Comparison of ENCODE assay signal across 8 cellular contexts in the genomic region with DNA sequence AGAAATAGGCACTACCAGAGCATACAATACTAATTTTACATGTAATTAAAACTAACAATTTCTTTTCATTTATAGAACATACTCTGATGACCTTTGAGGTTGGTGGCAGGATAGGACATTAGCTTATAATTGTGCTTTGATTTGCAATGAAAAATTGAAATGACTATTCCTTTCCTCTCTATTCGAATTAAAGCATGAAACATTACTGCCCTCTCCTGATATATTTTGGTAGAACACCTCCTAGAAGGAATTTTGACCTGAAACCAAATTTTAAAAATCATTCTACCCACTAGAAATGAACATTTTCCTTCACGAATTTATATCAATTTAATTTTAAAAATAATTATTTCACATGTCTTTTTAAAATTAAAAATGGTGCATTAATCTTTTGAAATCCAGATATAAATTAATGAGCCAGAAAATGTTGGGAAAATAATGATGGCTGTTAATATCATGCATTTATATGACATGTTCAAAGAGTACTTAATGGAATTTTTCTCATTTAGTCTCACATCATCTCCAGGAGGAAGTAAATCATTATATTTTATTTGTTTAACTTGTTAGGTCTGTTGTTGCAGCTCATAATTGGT.
DNase-seq lines count a peak whose midpoint lies in the region; ATAC-seq, FAIRE-seq and TF ChIP-seq lines count a peak whose summit lies in the region.

No MANE protein-coding gene starts in this region.

- no peaks in the 10 kb centered on the region for H3K36me3 Mint-ChIP-seq in Caco-2 (ENCODE audit: insufficient read depth, unreplicated experiment)
- H3K36me3 Mint-ChIP-seq in activated naive CD4-positive, alpha-beta T cell treated with anti-CD3 and anti-CD28 coated beads for 36 hours (ENCODE audit: low read depth): no peaks in the 10 kb centered on the region

- H3K9ac ChIP-seq in K562 (ENCODE audit: insufficient read depth in 1 of 2, low read depth in 2 of 2, low read length in 2 of 2): no peak overlapping the region

- H3K9me1 ChIP-seq in K562 (ENCODE audit: control insufficient read depth, insufficient read depth, low read length): no peaks in the 10 kb centered on the region

- H2AFZ ChIP-seq in K562 (ENCODE audit: low read depth, low read length): no peak overlapping the region

- 0% methylated on average over 2 of the region's 2 CpGs for WGBS in K562 (ENCODE audit: insufficient coverage, low coverage, missing lambda C conversion rate)

- H3K36me3 ChIP-seq in Caco-2 (ENCODE audit: control insufficient read depth, insufficient read depth, low read length) (no peaks in the 10 kb centered on the region), K562 (ENCODE audit: control insufficient read depth, insufficient read depth, low read length) (no peaks in the 10 kb centered on the region)

- intact Hi-C loops in Caco-2 (cut with micrococcal nuclease; ENCODE audit: unreplicated experiment) (loop anchor here (1.0 to 10.0 kb wide), 13 partner anchors 127 to 1042 kb away; partner anchors contain the start of gene ARGLU1), K562 (cut with micrococcal nuclease) (no loop called here)
- intact Hi-C loops in activated naive CD4-positive, alpha-beta T cell treated with anti-CD3 and anti-CD28 coated beads for 36 hours (cut with micrococcal nuclease): loop anchor here (10.0 kb wide), 1 partner anchor 1039 kb away; no protein-coding TSS in a partner anchor

- POLR2A ChIA-PET in Caco-2 (lab: Charles Lee) (no interaction called here), K562 (lab: Yijun Ruan, JAX) (no interaction called here)

- H3K27ac Mint-ChIP-seq in Caco-2 (ENCODE audit: unreplicated experiment): no peak overlapping the region
- no peak overlapping the region for H3K27ac Mint-ChIP-seq in activated naive CD4-positive, alpha-beta T cell treated with anti-CD3 and anti-CD28 coated beads for 36 hours

- H3K27ac ChIP-seq in K562 (ENCODE audit: extremely low read depth, low read depth, low read length): no peak overlapping the region

- peaks cover 31% of the 10 kb centered on the region for H3K4me1 Mint-ChIP-seq in Caco-2 (ENCODE audit: low read depth, unreplicated experiment)
- H3K4me1 Mint-ChIP-seq in activated naive CD4-positive, alpha-beta T cell treated with anti-CD3 and anti-CD28 coated beads for 36 hours (ENCODE audit: low read depth): no peaks in the 10 kb centered on the region

- peaks cover 25% of the 10 kb centered on the region for H3K9me3 Mint-ChIP-seq in Caco-2 (ENCODE audit: unreplicated experiment)
- peaks cover 5% of the 10 kb centered on the region for H3K9me3 Mint-ChIP-seq in activated naive CD4-positive, alpha-beta T cell treated with anti-CD3 and anti-CD28 coated beads for 36 hours

- H3K4me3 ChIP-seq in Caco-2 (ENCODE audit: low read depth, low read length) (no peak overlapping the region), LNCaP clone FGC (ENCODE audit: low read depth, low read length) (no peak overlapping the region), K562 (no peak overlapping the region)

- no peak for TF ChIP-seq EP300 in K562 (IDR thresholded peaks at IDR 0.05; ENCODE audit: low read length)

- no peak for ATAC-seq in K562
- no peak for ATAC-seq in HG02642 (IDR thresholded peaks at IDR 0.05; ENCODE audit: poor library complexity, unreplicated experiment)
- ATAC-seq in HG02870 (IDR thresholded peaks at IDR 0.05; ENCODE audit: unreplicated experiment): no peak

- TF ChIP-seq CTCF in Caco-2 (IDR thresholded peaks at IDR 0.05; ENCODE audit: insufficient read depth in 1 of 2, low read depth in 1 of 2, low read length in 1 of 2, severe bottlenecking in 1 of 2, unreplicated experiment in 1 of 2) (peak; percentile 53 to 64), LNCaP clone FGC (IDR thresholded peaks at IDR 0.05; ENCODE audit: control insufficient read depth, extremely low read depth, insufficient read depth) (peak; percentile 45), K562 (IDR thresholded peaks at IDR 0.05 in 2 of 3, conservative IDR thresholded peaks at IDR 0.05 in 1 of 3; ENCODE audit: insufficient read depth in 2 of 3, low read depth in 1 of 3, low read length in 3 of 3) (peak in 1 of 3 experiments; percentile 19; a peak in 2 of 6 replicates)

- CTCF ChIA-PET in Caco-2 (lab: Charles Lee): interaction anchor here (0.6 kb wide), 2 partner anchors 322 to 502 kb away, joined by 3 to 4 read pairs; no protein-coding TSS in a partner anchor
- CTCF ChIA-PET in K562 (lab: Yijun Ruan, JAX; ENCODE audit: low intra/inter-chr PET ratio): no interaction called here
- CTCF ChIA-PET in activated naive CD4-positive, alpha-beta T cell treated with anti-CD3 and anti-CD28 coated beads for 36 hours (lab: Charles Lee): interaction anchor here (0.6 kb wide), 2 partner anchors 182 to 516 kb away, joined by 3 to 4 read pairs; no protein-coding TSS in a partner anchor

- H3K4me1 ChIP-seq in Caco-2 (peaks cover 60% of the 10 kb centered on the region), K562 (replicated peaks in 1 of 2; ENCODE audit: control insufficient read depth in 2 of 2, insufficient read depth in 2 of 2, low read length in 2 of 2) (no peaks in the 10 kb centered on the region)

- H3K27me3 ChIP-seq in Caco-2 (replicated peaks; ENCODE audit: control insufficient read depth, insufficient read depth, low read length) (no peaks in the 10 kb centered on the region), K562 (ENCODE audit: control insufficient read depth in 2 of 2, insufficient read depth in 2 of 2, low read length in 2 of 2) (no peaks in the 10 kb centered on the region)

- H4K20me1 ChIP-seq in K562 (replicated peaks; ENCODE audit: control insufficient read depth, insufficient read depth, low read length): no peaks in the 10 kb centered on the region

- FAIRE-seq in K562 (lab: Jason Lieb, UNC): no peak

- H3K79me2 ChIP-seq in K562 (ENCODE audit: control insufficient read depth, insufficient read depth, low read length): no peaks in the 10 kb centered on the region

- no peak overlapping the region for H3K4me2 ChIP-seq in K562 (ENCODE audit: insufficient read depth, low read length)

- no peak for TF ChIP-seq POLR2A in K562 (conservative IDR thresholded peaks at IDR 0.05)

- in situ Hi-C loops in K562 (cut with MboI): no loop called here

- TF ChIP-seq RAD21 in K562 (CRISPR knock-in tag; conservative IDR thresholded peaks at IDR 0.05 in 1 of 2, IDR thresholded peaks at IDR 0.05 in 1 of 2): peak; percentile 23 to 46; a peak in 2 of 4 replicates

- H3K27me3 Mint-ChIP-seq in Caco-2 (ENCODE audit: insufficient read depth, unreplicated experiment): no peaks in the 10 kb centered on the region
- H3K27me3 Mint-ChIP-seq in activated naive CD4-positive, alpha-beta T cell treated with anti-CD3 and anti-CD28 coated beads for 36 hours (ENCODE audit: low read depth): no peaks in the 10 kb centered on the region

- H3K9me3 ChIP-seq in Caco-2 (no peaks in the 10 kb centered on the region), K562 (replicated peaks; ENCODE audit: control insufficient read depth, insufficient read depth, low read depth, low read length) (no peaks in the 10 kb centered on the region)

- H3K4me3 Mint-ChIP-seq in Caco-2 (ENCODE audit: unreplicated experiment): no peak overlapping the region
- H3K4me3 Mint-ChIP-seq in activated naive CD4-positive, alpha-beta T cell treated with anti-CD3 and anti-CD28 coated beads for 36 hours: no peak overlapping the region

- BruUV-seq in Caco-2 (replicated peaks; lab: Mats Ljungman, UMichigan): no TSS peak
- BruUV-seq in K562 (replicated peaks; lab: Mats Ljungman, UMichigan): no TSS peak

- DNase-seq in Caco-2 (peak in 1 of 2 experiments; percentile 62), LNCaP clone FGC (ENCODE audit: low read depth) (no peak), K562 (ENCODE audit: extremely low read depth in 1 of 4, low spot score in 3 of 4) (peak in 1 of 4 experiments; percentile 5), midbrain (lab: John Stamatoyannopoulos, UW) (peak; percentile 11), D341Med (ENCODE audit: low spot score) (no peak)
- no peak for DNase-seq in activated naive CD4-positive, alpha-beta T cell treated with anti-CD3 and anti-CD28 coated beads for 36 hours

TF ChIP-seq in K562, 482 proteins besides CTCF, POLR2A, EP300 and RAD21 (continues in another document):
- TF ChIP-seq PHF8 (IDR thresholded peaks at IDR 0.05; ENCODE audit: borderline replicate concordance, low read length) (no peak), ZNF280A (IDR thresholded peaks at IDR 0.05; ENCODE audit: low read depth, partially characterized antibody) (no peak), ZBTB5 (IDR thresholded peaks at IDR 0.05) (no peak), POLR2AphosphoS2 (IDR thresholded peaks at IDR 0.05; ENCODE audit: low read length) (no peak), ETV1 (tag; conservative IDR thresholded peaks at IDR 0.05; ENCODE audit: low read depth) (no peak), CBX5 (IDR thresholded peaks at IDR 0.05; ENCODE audit: borderline replicate concordance, low read depth) (no peak), FOS (IDR thresholded peaks at IDR 0.05; ENCODE audit: extremely low read depth, insufficient read length) (no peak), ZC3H4 (CRISPR knock-in tag; IDR thresholded peaks at IDR 0.05; ENCODE audit: borderline replicate concordance) (no peak)
